Comparison of ENCODE assay signal across 27 cellular contexts in the genomic region with DNA sequence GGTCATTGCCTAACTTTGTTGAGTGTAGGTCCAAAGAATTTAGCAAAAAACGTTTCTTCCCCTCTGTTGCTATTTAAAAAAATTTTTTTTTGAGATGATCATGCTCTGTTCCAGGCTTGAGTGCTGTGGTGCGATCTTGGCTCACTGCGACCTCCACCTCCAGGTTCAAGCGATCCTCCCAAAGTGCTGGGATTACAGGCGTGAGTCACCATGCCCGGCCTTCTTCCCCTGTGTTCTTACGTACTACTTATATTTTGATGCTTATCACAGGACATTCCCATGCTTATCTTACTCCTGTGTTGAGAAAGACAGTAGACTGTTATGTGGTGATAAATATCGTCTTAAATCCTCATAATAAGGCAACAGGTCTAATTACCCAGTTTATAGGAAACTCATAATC. TPM values are rescaled to one million over a fixed set of nuclear protein-coding genes. Genes with fewer than 3 reads are reported as not detected.
DNase-seq lines count a peak whose midpoint lies in the region; ATAC-seq, FAIRE-seq and TF ChIP-seq lines count a peak whose summit lies in the region.
"Had no signal": no experiment of that assay in that cellular context is flagged by ENCODE, and none has a peak within 500 bp of the region (broad histone marks: within the 10 kb centered on the region; RNA-seq: fewer than 3 reads in every experiment).

No MANE protein-coding gene starts in this region.

- POLR2A ChIA-PET in MCF 10A (lab: Yijun Ruan, JAX) = interaction anchor here (3.5 kb wide), 1 partner anchor 32 kb away, joined by 26 read pairs; a partner anchor contains a TSS

- CTCF ChIA-PET in MCF 10A (lab: Yijun Ruan, JAX) (interaction anchor here (1.8 kb wide), 1 partner anchor 53 kb away, joined by 7 read pairs; no protein-coding TSS in a partner anchor), mammary epithelial cell (lab: Charles Lee; ENCODE audit: low non-redundant PET) (interaction anchor here (0.6 kb wide), 1 partner anchor 1948 kb away, joined by 5 read pairs; no protein-coding TSS in a partner anchor)

- H3K36me3 Mint-ChIP-seq in MCF 10A (ENCODE audit: insufficient read depth, unreplicated experiment) = peaks cover 6% of the 10 kb centered on the region
- no peaks in the 10 kb centered on the region for H3K36me3 Mint-ChIP-seq in activated T-helper 1 cell treated with anti-CD3 and anti-CD28 coated beads, Interleukin-12 subunit alpha, Interleukin-12 subunit beta, Interleukin-2, Interleukin-4 antibody, amounts not matched to agents 30 ng/mL and 10 ng/mL and 1 ng/mL, durations not matched to agents 14 hours and 24 hours and 36 hours (ENCODE audit: low read depth)
- H3K36me3 Mint-ChIP-seq in glutamatergic neuron (ENCODE audit: unreplicated experiment) = peaks cover 12% of the 10 kb centered on the region
- H3K36me3 Mint-ChIP-seq in stimulated activated naive B cell treated with anti-CD40 and anti-IgM and Interleukin-4, amounts not matched to agents 10 μg/mL and 1 μg/mL and 100 μg/mL, for 72 hours = no peaks in the 10 kb centered on the region

- H3K4me1 Mint-ChIP-seq in MCF 10A (ENCODE audit: insufficient read depth, unreplicated experiment) = peaks cover 4% of the 10 kb centered on the region
- H3K4me1 Mint-ChIP-seq in activated T-helper 1 cell treated with anti-CD3 and anti-CD28 coated beads, Interleukin-12 subunit alpha, Interleukin-12 subunit beta, Interleukin-2, Interleukin-4 antibody, amounts not matched to agents 30 ng/mL and 10 ng/mL and 1 ng/mL, durations not matched to agents 14 hours and 24 hours and 36 hours (ENCODE audit: low read depth) = peaks cover 18% of the 10 kb centered on the region
- peaks cover 28% of the 10 kb centered on the region for H3K4me1 Mint-ChIP-seq in glutamatergic neuron (ENCODE audit: low read depth, unreplicated experiment)
- H3K4me1 Mint-ChIP-seq in stimulated activated naive B cell treated with anti-CD40 and anti-IgM and Interleukin-4, amounts not matched to agents 10 μg/mL and 1 μg/mL and 100 μg/mL, for 72 hours = peaks cover 7 to 14% of the 10 kb centered on the region in 2 donors

- DNase-seq in MCF 10A (ENCODE audit: unreplicated experiment) (peak; percentile 23), mammary epithelial cell (no peak), glutamatergic neuron (no peak), inferior parietal cortex (ENCODE audit: extremely low spot score) (no peak), D721Med (ENCODE audit: insufficient read length, low spot score) (no peak), NK-92 (lab: John Stamatoyannopoulos, UW; ENCODE audit: unreplicated experiment) (no peak)
- no peak for DNase-seq in activated T-helper 1 cell treated with anti-CD3 and anti-CD28 coated beads, Interleukin-12 subunit alpha, Interleukin-12 subunit beta, Interleukin-2, Interleukin-4 antibody, amounts not matched to agents 30 ng/mL and 10 ng/mL and 1 ng/mL, durations not matched to agents 14 hours and 24 hours and 36 hours (ENCODE audit: low spot score)
- DNase-seq in stimulated activated naive B cell treated with anti-CD40 and anti-IgM and Interleukin-4, amounts not matched to agents 10 μg/mL and 1 μg/mL and 100 μg/mL, for 72 hours = no peak
- DNase-seq: activated naive CD4-positive, alpha-beta T cell treated with anti-CD3 and anti-CD28 coated beads, Interleukin-2, amount 10 ng/mL, durations not matched to agents 7 days and 5 days; activated T-cell treated with anti-CD3 and anti-CD28 coated beads, Interleukin-2, amount 50 U/mL, for 48 hours; anterior cingulate cortex; DMS 273 treated with DMSO at 0.1 percent for 48 hours; effector CD8-positive, alpha-beta T cell; esophagus squamous epithelium; GF-D8; head of caudate nucleus; left ventricle myocardium superior; mucosa of descending colon; NCI-H1048; NCI-H2029; NCI-H510A; NK-92 treated with Interleukin-12 subunit alpha and Interleukin-12 subunit beta, amount 100 ng/mL, for 24 hours; occipital lobe; upper lobe of right lung had no signal

- TF ChIP-seq CTCF in MCF 10A (IDR thresholded peaks at IDR 0.05; ENCODE audit: unreplicated experiment) (no peak), mammary epithelial cell (conservative IDR thresholded peaks at IDR 0.05 in 1 of 2, IDR thresholded peaks at IDR 0.05 in 1 of 2; ENCODE audit: extremely low read depth in 1 of 2, insufficient read depth in 1 of 2, low read depth in 1 of 2, low read length in 2 of 2) (no peak), glutamatergic neuron (IDR thresholded peaks at IDR 0.05; ENCODE audit: partially characterized antibody, unreplicated experiment) (no peak), D721Med (IDR thresholded peaks at IDR 0.05; ENCODE audit: insufficient read depth, missing control alignments) (no peak)

- H3K27me3 Mint-ChIP-seq in MCF 10A (ENCODE audit: insufficient read depth, unreplicated experiment) (no peaks in the 10 kb centered on the region), glutamatergic neuron (ENCODE audit: unreplicated experiment) (peaks cover 18% of the 10 kb centered on the region)
- peaks cover 10% of the 10 kb centered on the region for H3K27me3 Mint-ChIP-seq in activated T-helper 1 cell treated with anti-CD3 and anti-CD28 coated beads, Interleukin-12 subunit alpha, Interleukin-12 subunit beta, Interleukin-2, Interleukin-4 antibody, amounts not matched to agents 30 ng/mL and 10 ng/mL and 1 ng/mL, durations not matched to agents 14 hours and 24 hours and 36 hours (ENCODE audit: insufficient read depth)
- peaks cover 0 to 5% of the 10 kb centered on the region in 2 donors for H3K27me3 Mint-ChIP-seq in stimulated activated naive B cell treated with anti-CD40 and anti-IgM and Interleukin-4, amounts not matched to agents 10 μg/mL and 1 μg/mL and 100 μg/mL, for 72 hours

- H3K9me3 ChIP-seq in mammary epithelial cell (replicated peaks; ENCODE audit: insufficient read depth, low read length) = no peaks in the 10 kb centered on the region
- H3K9me3 ChIP-seq: esophagus squamous epithelium, mucosa of descending colon, upper lobe of right lung had no signal

- intact Hi-C loops in MCF 10A (cut with micrococcal nuclease) (no loop called here), mammary epithelial cell (cut with micrococcal nuclease) (no loop called here)
- intact Hi-C loops in activated T-helper 1 cell treated with anti-CD3 and anti-CD28 coated beads, Interleukin-12 subunit alpha, Interleukin-12 subunit beta, Interleukin-2, Interleukin-4 antibody, amounts not matched to agents 30 ng/mL and 10 ng/mL and 1 ng/mL, durations not matched to agents 14 hours and 24 hours and 36 hours (cut with micrococcal nuclease) = no loop called here

- no peak overlapping the region for H3K4me2 ChIP-seq in mammary epithelial cell (ENCODE audit: insufficient read depth, low read depth, low read length)

- H3K4me3 ChIP-seq in mammary epithelial cell (replicated peaks in 1 of 3; ENCODE audit: insufficient read depth in 1 of 3, low read depth in 2 of 3, low read length in 3 of 3) = no peak overlapping the region
- H3K4me3 ChIP-seq: BLaER1 treated with 17β-estradiol and CSF1 and Interleukin-3, amounts not matched to agents 10 nM and 100 nM; esophagus squamous epithelium; mucosa of descending colon; upper lobe of right lung had no signal

- H3K4me3 Mint-ChIP-seq in MCF 10A (ENCODE audit: unreplicated experiment) (no peak overlapping the region), glutamatergic neuron (ENCODE audit: unreplicated experiment) (peak overlapping the region; percentile 99)
- peak overlapping the region; percentile 5 for H3K4me3 Mint-ChIP-seq in activated T-helper 1 cell treated with anti-CD3 and anti-CD28 coated beads, Interleukin-12 subunit alpha, Interleukin-12 subunit beta, Interleukin-2, Interleukin-4 antibody, amounts not matched to agents 30 ng/mL and 10 ng/mL and 1 ng/mL, durations not matched to agents 14 hours and 24 hours and 36 hours
- H3K4me3 Mint-ChIP-seq in stimulated activated naive B cell treated with anti-CD40 and anti-IgM and Interleukin-4, amounts not matched to agents 10 μg/mL and 1 μg/mL and 100 μg/mL, for 72 hours = no peak overlapping the region
- H3K4me3 Mint-ChIP-seq: activated naive CD4-positive, alpha-beta T cell treated with anti-CD3 and anti-CD28 coated beads, Interleukin-2, amount 10 ng/mL, durations not matched to agents 7 days and 5 days had no signal

- no peak overlapping the region for H3K27ac Mint-ChIP-seq in MCF 10A (ENCODE audit: low read depth, unreplicated experiment)
- H3K27ac Mint-ChIP-seq in activated T-helper 1 cell treated with anti-CD3 and anti-CD28 coated beads, Interleukin-12 subunit alpha, Interleukin-12 subunit beta, Interleukin-2, Interleukin-4 antibody, amounts not matched to agents 30 ng/mL and 10 ng/mL and 1 ng/mL, durations not matched to agents 14 hours and 24 hours and 36 hours = no peak overlapping the region
- H3K27ac Mint-ChIP-seq in glutamatergic neuron (ENCODE audit: unreplicated experiment) = peak overlapping the region; percentile 72
- no peak overlapping the region for H3K27ac Mint-ChIP-seq in stimulated activated naive B cell treated with anti-CD40 and anti-IgM and Interleukin-4, amounts not matched to agents 10 μg/mL and 1 μg/mL and 100 μg/mL, for 72 hours
- H3K27ac Mint-ChIP-seq: activated naive CD4-positive, alpha-beta T cell treated with anti-CD3 and anti-CD28 coated beads, Interleukin-2, amount 10 ng/mL, durations not matched to agents 7 days and 5 days had no signal

- no peaks in the 10 kb centered on the region for H3K9me3 Mint-ChIP-seq in MCF 10A (ENCODE audit: unreplicated experiment)
- H3K9me3 Mint-ChIP-seq in activated T-helper 1 cell treated with anti-CD3 and anti-CD28 coated beads, Interleukin-12 subunit alpha, Interleukin-12 subunit beta, Interleukin-2, Interleukin-4 antibody, amounts not matched to agents 30 ng/mL and 10 ng/mL and 1 ng/mL, durations not matched to agents 14 hours and 24 hours and 36 hours = no peaks in the 10 kb centered on the region
- peaks cover 24% of the 10 kb centered on the region for H3K9me3 Mint-ChIP-seq in glutamatergic neuron (ENCODE audit: unreplicated experiment)
- H3K9me3 Mint-ChIP-seq in stimulated activated naive B cell treated with anti-CD40 and anti-IgM and Interleukin-4, amounts not matched to agents 10 μg/mL and 1 μg/mL and 100 μg/mL, for 72 hours = no peaks in the 10 kb centered on the region
- H3K9me3 Mint-ChIP-seq: activated naive CD4-positive, alpha-beta T cell treated with anti-CD3 and anti-CD28 coated beads, Interleukin-2, amount 10 ng/mL, durations not matched to agents 7 days and 5 days had no signal

- H3K4me1 ChIP-seq in mammary epithelial cell (ENCODE audit: insufficient read depth, low read length) = peaks cover 27% of the 10 kb centered on the region

- dilution Hi-C loops in mammary epithelial cell (cut with HindIII; ENCODE audit: low sequenced_read_pairs) = no loop called here

- no peaks in the 10 kb centered on the region for H4K20me1 ChIP-seq in mammary epithelial cell (ENCODE audit: insufficient read depth, low read length)
- H4K20me1 ChIP-seq: BLaER1 treated with 17β-estradiol and CSF1 and Interleukin-3, amounts not matched to agents 10 nM and 100 nM had no signal

- 86% methylated on average over 8 of the region's 8 CpGs for WGBS in mammary epithelial cell (ENCODE audit: low coverage, missing lambda C conversion rate)

- H3K9ac ChIP-seq in mammary epithelial cell (ENCODE audit: insufficient read depth, low read length) = no peak overlapping the region
- H3K9ac ChIP-seq: BLaER1 treated with 17β-estradiol and CSF1 and Interleukin-3, amounts not matched to agents 10 nM and 100 nM had no signal

- peaks cover 56% of the 10 kb centered on the region for H3K79me2 ChIP-seq in mammary epithelial cell (ENCODE audit: insufficient read depth, low read length)

- ATAC-seq in stimulated activated naive B cell treated with anti-CD40 and anti-IgM and Interleukin-4, amounts not matched to agents 10 μg/mL and 1 μg/mL and 100 μg/mL, for 72 hours (replicated peaks) = no peak
- ATAC-seq: left ventricle myocardium superior, mucosa of descending colon, upper lobe of right lung had no signal

- no peaks in the 10 kb centered on the region for H3K36me3 ChIP-seq in mammary epithelial cell (ENCODE audit: insufficient read depth, low read length)
- H3K36me3 ChIP-seq: esophagus squamous epithelium, upper lobe of right lung had no signal

- no peak overlapping the region for H3K27ac ChIP-seq in mammary epithelial cell (ENCODE audit: insufficient read depth, low read depth, low read length)
- H3K27ac ChIP-seq: BLaER1 treated with 17β-estradiol and CSF1 and Interleukin-3, amounts not matched to agents 10 nM and 100 nM; esophagus squamous epithelium; upper lobe of right lung had no signal

- in situ Hi-C loops in mammary epithelial cell (cut with MboI; ENCODE audit: low sequenced_read_pairs in 2 of 2) = loop anchor here in 1 of 2 donors (25.0 kb wide), 1 partner anchor 349 kb away; no protein-coding TSS in a partner anchor

- no peaks in the 10 kb centered on the region for H3K27me3 ChIP-seq in mammary epithelial cell (ENCODE audit: insufficient read depth, low read length)
- H3K27me3 ChIP-seq: BLaER1 treated with 17β-estradiol and CSF1 and Interleukin-3, amounts not matched to agents 10 nM and 100 nM; esophagus squamous epithelium; upper lobe of right lung had no signal

- no peak for FAIRE-seq in D721Med (lab: Jason Lieb, UNC)
- FAIRE-seq: GM19239, RCC 7860 had no signal

- BruUV-seq in MCF 10A (replicated peaks; lab: Mats Ljungman, UMichigan) = no TSS peak
- BruUV-seq in mammary epithelial cell (replicated peaks; lab: Mats Ljungman, UMichigan) = no TSS peak

- no peak overlapping the region for H2AFZ ChIP-seq in mammary epithelial cell (ENCODE audit: low read depth, low read length)

RNA-seq across cellular contexts. Expression of a gene that starts 2.5 kb away (rescaled TPM):
- 1.9 and 3.2 TPM in 2 replicates for total RNA-seq in MCF 10A (2022)
- 10 to 100 TPM in 1 of 2 donors, 1 to 10 TPM in 1; 9.1 to 38.3 TPM for total RNA-seq in mammary epithelial cell
- polyA plus RNA-seq in mammary epithelial cell = 11.8 TPM
- 34.2 TPM for polyA minus RNA-seq in mammary epithelial cell
- total RNA-seq in activated T-helper 1 cell treated with anti-CD3 and anti-CD28 coated beads, Interleukin-12 subunit alpha, Interleukin-12 subunit beta, Interleukin-2, Interleukin-4 antibody, amounts not matched to agents 30 ng/mL and 10 ng/mL and 1 ng/mL, durations not matched to agents 14 hours and 24 hours and 36 hours = 1.3 and 1.4 TPM in 2 replicates
- total RNA-seq in glutamatergic neuron (ENCODE audit: unreplicated experiment) = 30.5 TPM

RNA-seq across cellular contexts. Expression of a gene that starts 31.3 kb away (rescaled TPM):
- 3,254 and 3,841 TPM in 2 replicates for total RNA-seq in MCF 10A (2022)
- 1,000 to 10,000 TPM in 1 of 2 donors, 100 to 1,000 TPM in 1; 785 to 2,038 TPM for total RNA-seq in mammary epithelial cell
- polyA plus RNA-seq in mammary epithelial cell = 1,908 TPM
- 932 TPM for polyA minus RNA-seq in mammary epithelial cell
- total RNA-seq in activated T-helper 1 cell treated with anti-CD3 and anti-CD28 coated beads, Interleukin-12 subunit alpha, Interleukin-12 subunit beta, Interleukin-2, Interleukin-4 antibody, amounts not matched to agents 30 ng/mL and 10 ng/mL and 1 ng/mL, durations not matched to agents 14 hours and 24 hours and 36 hours = 2,052 and 2,078 TPM in 2 replicates
- total RNA-seq in glutamatergic neuron (ENCODE audit: unreplicated experiment) = 798 TPM

Comparison
In these comparisons a context has a peak if more than half of its experiments do, and no peak if none do; other contexts are left out.
1. H3K4me3 Mint-ChIP-seq: peak in activated T-helper 1 cell treated with anti-CD3 and anti-CD28 coated beads, Interleukin-12 subunit alpha, Interleukin-12 subunit beta, Interleukin-2, Interleukin-4 antibody, amounts not matched to agents 30 ng/mL and 10 ng/mL and 1 ng/mL, durations not matched to agents 14 hours and 24 hours and 36 hours (single experiment) and glutamatergic neuron (single experiment); none in MCF 10A (single experiment) and stimulated activated naive B cell treated with anti-CD40 and anti-IgM and Interleukin-4, amounts not matched to agents 10 μg/mL and 1 μg/mL and 100 μg/mL, for 72 hours (0 of 2).